In genomic region chr22:22371031-22371541, GRCh38 we compare ENCODE assay signal across 15 cellular contexts.
DNase-seq lines count a peak whose midpoint lies in the region; ATAC-seq and TF ChIP-seq lines count a peak whose summit lies in the region.
"Had no signal": no experiment of that assay in that cellular context is flagged by ENCODE, and none has a peak within 500 bp of the region (broad histone marks: within the 10 kb centered on the region; RNA-seq: fewer than 3 reads in every experiment).

No MANE protein-coding gene starts in this region.

- intact Hi-C loops in Right ventricle myocardium inferior (cut with DNase I) (no loop called here), left ventricle myocardium superior (cut with micrococcal nuclease) (no loop called here)

- H3K4me1 ChIP-seq in right atrium auricular region (no peaks in the 10 kb centered on the region), upper lobe of left lung (no peaks in the 10 kb centered on the region)
- H3K4me1 ChIP-seq: upper lobe of right lung had no signal

- ATAC-seq in Right ventricle myocardium inferior, result peak; percentile 90
- ATAC-seq in left ventricle myocardium superior, result peak; percentile 91
- peak; percentile 41 to 54 for ATAC-seq in upper lobe of left lung (ENCODE audit: low FRiP score in 2 of 2)
- ATAC-seq: naive thymus-derived CD4-positive, alpha-beta T cell; upper lobe of right lung had no signal

- no peak for TF ChIP-seq POLR2A in upper lobe of left lung (IDR thresholded peaks at IDR 0.05)

- no peaks in the 10 kb centered on the region for H3K36me3 ChIP-seq in right atrium auricular region
- no peaks in the 10 kb centered on the region for H3K36me3 ChIP-seq in upper lobe of left lung
- H3K36me3 ChIP-seq in MG63, result no peaks in the 10 kb centered on the region
- H3K36me3 ChIP-seq: upper lobe of right lung had no signal

- H3K9me3 ChIP-seq in right atrium auricular region (no peaks in the 10 kb centered on the region), upper lobe of left lung (no peaks in the 10 kb centered on the region), MG63 (no peaks in the 10 kb centered on the region)
- H3K9me3 ChIP-seq: upper lobe of right lung had no signal

- no peak for DNase-seq in Right ventricle myocardium inferior (ENCODE audit: missing footprints)
- no peak for DNase-seq in right atrium auricular region (ENCODE audit: low spot score)
- DNase-seq in RPMI8226, result peak; percentile 19
- peak; percentile 69 for DNase-seq in left ventricle myocardium superior
- no peak for DNase-seq in upper lobe of left lung
- no peak for DNase-seq in NCI-H2107 (lab: John Stamatoyannopoulos, UW)
- no peak for DNase-seq in MG63
- no peak for DNase-seq in COLO829 (ENCODE audit: low spot score)
- DNase-seq: ACHN; activated T-cell treated with anti-CD3 and anti-CD28 coated beads, Interleukin-2, amount 50 U/mL, for 48 hours; dermis blood vessel endothelial cell; naive thymus-derived CD4-positive, alpha-beta T cell; NCI-H524; upper lobe of right lung had no signal

- H3K27ac ChIP-seq in right atrium auricular region (no peak overlapping the region), upper lobe of left lung (peak overlapping the region in 1 of 4 donors; percentile 43)
- H3K27ac ChIP-seq: upper lobe of right lung had no signal

- H3K27me3 ChIP-seq in right atrium auricular region (no peaks in the 10 kb centered on the region), upper lobe of left lung (no peaks in the 10 kb centered on the region), MG63 (peaks cover 20% of the 10 kb centered on the region)
- H3K27me3 ChIP-seq: upper lobe of right lung had no signal

- TF ChIP-seq EP300 in upper lobe of left lung (IDR thresholded peaks at IDR 0.05), result no peak

- 0 to 17% methylated on average over 1 to 2 of the region's 2 CpGs for WGBS in upper lobe of left lung, 2 donors

- TF ChIP-seq CTCF in right atrium auricular region (IDR thresholded peaks at IDR 0.05) (no peak), upper lobe of left lung (IDR thresholded peaks at IDR 0.05) (no peak)

- no peak overlapping the region for H3K4me3 ChIP-seq in right atrium auricular region
- H3K4me3 ChIP-seq in upper lobe of left lung, result no peak overlapping the region
- no peak overlapping the region for H3K4me3 ChIP-seq in MG63
- H3K4me3 ChIP-seq: smooth muscle cell, upper lobe of right lung had no signal

Comparison
In these comparisons a context has a peak if more than half of its experiments do, and no peak if none do; other contexts are left out.
1. DNase-seq: peak in RPMI8226 (single experiment) and left ventricle myocardium superior (single experiment); none in Right ventricle myocardium inferior (single experiment), right atrium auricular region (single experiment), upper lobe of left lung (0 of 2), NCI-H2107 (single experiment), MG63 (single experiment) and COLO829 (single experiment).
2. Peak in every context shown above with its lines, with median percentiles within 50 percentile points of each other: ATAC-seq.